ENCODE assay signal across 5 cellular contexts in the genomic region with DNA sequence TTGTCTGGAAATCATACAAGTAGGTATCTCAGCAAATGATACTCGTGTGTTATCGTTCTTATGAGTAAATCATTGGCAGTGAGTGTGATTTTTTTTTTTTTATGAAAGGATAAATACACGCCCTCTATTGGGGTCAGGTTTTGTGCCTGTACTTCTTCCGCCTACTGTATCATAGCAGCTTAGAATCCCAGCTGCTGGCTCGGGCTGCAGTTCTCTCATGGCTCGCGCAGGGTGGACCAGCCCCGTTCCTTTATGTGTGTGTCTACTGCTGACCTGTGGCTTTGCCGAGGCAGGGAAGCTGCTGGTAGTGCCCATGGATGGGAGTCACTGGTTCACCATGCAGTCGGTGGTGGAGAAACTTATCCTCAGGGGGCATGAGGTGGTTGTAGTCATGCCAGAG. TPM values are rescaled to one million over a fixed set of nuclear protein-coding genes. Genes with fewer than 3 reads are reported as not detected.
"Had no signal": no experiment of that assay in that cellular context is flagged by ENCODE, and none has a peak within 500 bp of the region (broad histone marks: within the 10 kb centered on the region; RNA-seq: fewer than 3 reads in every experiment).

A gene (plus strand): TSS at position 143 of the 400 bp plus-strand sequence. CDS start 75 bp downstream, at position 218.

RNA-seq across cellular contexts. Expression of the gene that starts here (rescaled TPM):
- total RNA-seq: K562, M059J, Right ventricle myocardium inferior, SJCRH30 had no signal
- polyA plus RNA-seq: IgD-negative memory B cell, K562 had no signal
